ENCODE assay signal across 26 cellular contexts in the genomic region with DNA sequence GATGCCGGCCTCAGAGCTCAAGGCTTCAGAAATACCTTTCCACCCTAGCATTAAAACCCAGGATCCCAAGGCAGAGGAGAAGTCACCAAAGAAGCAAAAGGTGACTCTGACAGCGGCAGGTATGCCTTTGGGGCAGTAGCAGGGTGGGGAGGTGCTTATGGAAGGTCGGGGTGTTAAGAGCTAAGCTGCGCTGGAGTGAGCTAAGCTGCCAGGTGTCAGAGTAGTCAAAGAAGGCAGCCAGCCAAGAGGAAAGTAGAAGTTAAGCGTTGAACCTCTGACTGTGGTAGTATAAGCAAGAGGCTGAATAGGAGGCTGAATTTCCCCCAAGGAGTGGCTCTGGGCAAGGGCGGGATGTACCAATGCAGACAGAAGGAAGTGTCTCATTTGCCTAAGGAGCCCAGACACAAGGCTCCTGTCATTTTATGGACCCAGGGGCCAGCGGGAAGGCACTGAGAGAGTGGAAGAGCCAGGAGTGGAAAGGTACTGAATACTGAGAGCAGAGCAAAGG. TPM values are rescaled to one million over a fixed set of nuclear protein-coding genes. Genes with fewer than 3 reads are reported as not detected.
DNase-seq lines count a peak whose midpoint lies in the region; ATAC-seq and TF ChIP-seq lines count a peak whose summit lies in the region.
"Had no signal": no experiment of that assay in that cellular context is flagged by ENCODE, and none has a peak within 500 bp of the region (broad histone marks: within the 10 kb centered on the region; RNA-seq: fewer than 3 reads in every experiment).

No MANE protein-coding gene starts in this region.

- no peaks in the 10 kb centered on the region for H3K36me3 ChIP-seq in esophagus muscularis mucosa
- H3K36me3 ChIP-seq: MG63, SJSA1 had no signal

- ATAC-seq in GM18519 (IDR thresholded peaks at IDR 0.05; ENCODE audit: low FRiP score, unreplicated experiment) = no peak
- no peak for ATAC-seq in activated CD4-positive, CD25-positive, alpha-beta regulatory T cell treated with anti-CD3 and anti-CD28 coated beads, Interleukin-2, amount 50 U/mL, for 24 hours
- ATAC-seq: HepG2, K562, Right ventricle myocardium inferior had no signal

- peaks cover 0 to 16% (median 0%) of the 10 kb centered on the region in 4 donors for H3K27me3 ChIP-seq in esophagus muscularis mucosa
- H3K27me3 ChIP-seq: MG63 had no signal

- TF ChIP-seq CTCF in esophagus muscularis mucosa (IDR thresholded peaks at IDR 0.05) = no peak

- peak; percentile 13 for DNase-seq in NCI-H2171 treated with DMSO at 0.1 percent for 48 hours (lab: John Stamatoyannopoulos, UW)
- DNase-seq in NCI-H2171 (lab: John Stamatoyannopoulos, UW) = no peak
- peak; percentile 49 for DNase-seq in NCI-H82 treated with DMSO at 0.1 percent for 48 hours (lab: John Stamatoyannopoulos, UW; ENCODE audit: unreplicated experiment)
- DNase-seq in esophagus muscularis mucosa (ENCODE audit: extremely low spot score) = peak; percentile 53
- no peak for DNase-seq in NCI-H2227 (lab: John Stamatoyannopoulos, UW; ENCODE audit: unreplicated experiment)
- DNase-seq: Calu3; CD8-positive, alpha-beta memory T cell; DMS53; H9; NCI-H1436 treated with DMSO at 0.1 percent for 48 hours; NCI-H1930; NCI-H226; NCI-H510A treated with DMSO at 0.1 percent for 48 hours; NCI-H748 treated with DMSO at 0.1 percent for 48 hours; OCI-M1; T-helper 1 cell had no signal

- H3K9me3 ChIP-seq in esophagus muscularis mucosa = no peaks in the 10 kb centered on the region
- H3K9me3 ChIP-seq: MG63, SJSA1 had no signal

- H3K4me1 ChIP-seq in esophagus muscularis mucosa = no peaks in the 10 kb centered on the region

- intact Hi-C loops in esophagus muscularis mucosa (cut with DNase I) = no loop called here

- TF ChIP-seq EP300 in esophagus muscularis mucosa (IDR thresholded peaks at IDR 0.05) = no peak

- no peak overlapping the region for H3K4me3 ChIP-seq in esophagus muscularis mucosa
- H3K4me3 ChIP-seq: K562, MG63, SJSA1 had no signal

- no peak overlapping the region for H3K27ac ChIP-seq in esophagus muscularis mucosa (replicated peaks in 1 of 4)
- H3K27ac ChIP-seq: C4-2B, HL-60, SJSA1 had no signal

- WGBS in esophagus muscularis mucosa = 61% methylated on average over 7 of the region's 7 CpGs

- TF ChIP-seq POLR2A in esophagus muscularis mucosa (IDR thresholded peaks at IDR 0.05; ENCODE audit: low read depth) = no peak

RNA-seq across cellular contexts. Expression of gene DYRK4, which starts 29.2 kb away (rescaled TPM):
- total RNA-seq in esophagus muscularis mucosa = 10 to 100 TPM; 35.2 to 47.8 (median 41.3) TPM

RNA-seq across cellular contexts. Expression of gene RAD51AP1, which starts 52.5 kb away (rescaled TPM):
- total RNA-seq in esophagus muscularis mucosa = 1 to 10 TPM in 1 of 4 donors, under 1 TPM in 3; 0.58 to 1.4 (median 0.75) TPM

RNA-seq across cellular contexts. Expression of gene AKAP3, which starts 57.6 kb away (rescaled TPM):
- total RNA-seq in esophagus muscularis mucosa = under 1 TPM; 0.39 to 0.83 (median 0.73) TPM
- total RNA-seq: HT-29 had no signal

RNA-seq across cellular contexts. Expression of gene NDUFA9, which starts 57.7 kb away (rescaled TPM):
- total RNA-seq in esophagus muscularis mucosa = 10 to 100 TPM; 18.7 to 56.1 (median 32.7) TPM

Comparison
In these comparisons a context has a peak if more than half of its experiments do, and no peak if none do; other contexts are left out.
1. DNase-seq: peak in NCI-H2171 treated with DMSO at 0.1 percent for 48 hours (single experiment), NCI-H82 treated with DMSO at 0.1 percent for 48 hours (single experiment) and esophagus muscularis mucosa (single experiment); none in NCI-H2171 (single experiment) and NCI-H2227 (single experiment).